9 cellular contexts compared by ENCODE assay signal in genomic region chr7:48299580-48300169, GRCh38.
A peak's percentile ranks its signal among the peaks of the same experiment; 100 is the strongest.
DNase-seq lines count a peak whose midpoint lies in the region; ATAC-seq, FAIRE-seq and TF ChIP-seq lines count a peak whose summit lies in the region.
"Had no signal": no experiment of that assay in that cellular context is flagged by ENCODE, and none has a peak within 500 bp of the region (broad histone marks: within the 10 kb centered on the region; RNA-seq: fewer than 3 reads in every experiment).

No MANE protein-coding gene starts in this region.

- H3K4me3 Mint-ChIP-seq in stimulated activated memory B cell treated with anti-CD40 and anti-IgM and Interleukin-4, amounts not matched to agents 10 μg/mL and 1 μg/mL and 100 μg/mL, for 72 hours = no peak overlapping the region
- H3K4me3 Mint-ChIP-seq: naive thymus-derived CD8-positive, alpha-beta T cell had no signal

- 1% methylated on average over 4 of the region's 4 CpGs for WGBS in HepG2 (ENCODE audit: low lambda C conversion rate)

- H3K27ac Mint-ChIP-seq in stimulated activated memory B cell treated with anti-CD40 and anti-IgM and Interleukin-4, amounts not matched to agents 10 μg/mL and 1 μg/mL and 100 μg/mL, for 72 hours = no peak overlapping the region
- H3K27ac Mint-ChIP-seq: naive thymus-derived CD8-positive, alpha-beta T cell had no signal

- H3K9me3 ChIP-seq in HAP-1 = no peaks in the 10 kb centered on the region
- no peaks in the 10 kb centered on the region for H3K9me3 ChIP-seq in Karpas-422 (ENCODE audit: low read length)
- no peaks in the 10 kb centered on the region for H3K9me3 ChIP-seq in HepG2 (ENCODE audit: low read length)

- H3K4me3 ChIP-seq in HAP-1 = no peak overlapping the region
- no peak overlapping the region for H3K4me3 ChIP-seq in Karpas-422 (ENCODE audit: low read length)
- no peak overlapping the region for H3K4me3 ChIP-seq in HepG2 (replicated peaks in 1 of 3; ENCODE audit: insufficient read depth in 1 of 3, low read depth in 2 of 3, low read length in 3 of 3)

- peaks cover 3% of the 10 kb centered on the region; the same call in 1 of the 2 replicates for H3K4me1 ChIP-seq in HAP-1
- no peaks in the 10 kb centered on the region for H3K4me1 ChIP-seq in Karpas-422 (ENCODE audit: low read length)
- no peaks in the 10 kb centered on the region for H3K4me1 ChIP-seq in HepG2 (ENCODE audit: insufficient read depth, low read length)

- peak; percentile 38; the same call in 1 of the 2 replicates for TF ChIP-seq RAD21 in HepG2 (CRISPR knock-in tag; IDR thresholded peaks at IDR 0.05)

- peak; percentile 79 for TF ChIP-seq CTCF in HepG2 (CRISPR knock-in tag; IDR thresholded peaks at IDR 0.05)

- no peak overlapping the region for H3K4me2 ChIP-seq in Karpas-422 (ENCODE audit: low read depth, low read length, poor library complexity, severe bottlenecking)
- no peak overlapping the region for H3K4me2 ChIP-seq in HepG2 (ENCODE audit: low read depth, low read length)

- ATAC-seq in HepG2 = peak; percentile 98
- ATAC-seq in stimulated activated memory B cell treated with anti-CD40 and anti-IgM and Interleukin-4, amounts not matched to agents 10 μg/mL and 1 μg/mL and 100 μg/mL, for 72 hours = peak; percentile 64
- ATAC-seq: naive thymus-derived CD8-positive, alpha-beta T cell had no signal

- peaks cover 3% of the 10 kb centered on the region for H3K9me3 Mint-ChIP-seq in stimulated activated memory B cell treated with anti-CD40 and anti-IgM and Interleukin-4, amounts not matched to agents 10 μg/mL and 1 μg/mL and 100 μg/mL, for 72 hours
- H3K9me3 Mint-ChIP-seq: naive thymus-derived CD8-positive, alpha-beta T cell had no signal

- peak; percentile 37 for DNase-seq in activated T-cell treated with anti-CD3 and anti-CD28 coated beads for 24 hours (ENCODE audit: low read depth)
- no peak for DNase-seq in activated T-cell treated with anti-CD3 and anti-CD28 coated beads, Interleukin-2, amount 50 U/mL, for 1 hour
- DNase-seq in HAP-1 (ENCODE audit: low spot score in 2 of 2) = peak; percentile 62 to 83
- peak; percentile 83 for DNase-seq in Karpas-422
- peak; percentile 67 to 71 for DNase-seq in SHP77 (lab: John Stamatoyannopoulos, UW)
- peak; percentile 59 for DNase-seq in dedifferentiated amniotic fluid mesenchymal stem cell (ENCODE audit: extremely low spot score)
- peak; percentile 47 for DNase-seq in HepG2 (ENCODE audit: low spot score)

- CTCF ChIA-PET in HepG2 (lab: Yijun Ruan, JAX; ENCODE audit: low intra/inter-chr PET ratio, low total read pairs) = interaction anchor here (1.3 to 1.7 kb wide), 2 partner anchors 575 to 1553 kb away, joined by 3 to 6 read pairs; no protein-coding TSS in a partner anchor

- H3K4me1 Mint-ChIP-seq in stimulated activated memory B cell treated with anti-CD40 and anti-IgM and Interleukin-4, amounts not matched to agents 10 μg/mL and 1 μg/mL and 100 μg/mL, for 72 hours = no peaks in the 10 kb centered on the region
- H3K4me1 Mint-ChIP-seq: naive thymus-derived CD8-positive, alpha-beta T cell had no signal

- POLR2A ChIA-PET in HepG2 (lab: Yijun Ruan, JAX) = no interaction called here

- BruUV-seq in HepG2 (replicated peaks; lab: Mats Ljungman, UMichigan) = no TSS peak

- H3K36me3 ChIP-seq in HAP-1 (replicated peaks) (no peaks in the 10 kb centered on the region), Karpas-422 (ENCODE audit: insufficient read depth, low read length) (no peaks in the 10 kb centered on the region), HepG2 (replicated peaks in 1 of 2; ENCODE audit: control insufficient read depth in 1 of 2, insufficient read depth in 2 of 2, low read length in 2 of 2) (no peaks in the 10 kb centered on the region)

- peaks cover 7% of the 10 kb centered on the region for H3K27me3 Mint-ChIP-seq in stimulated activated memory B cell treated with anti-CD40 and anti-IgM and Interleukin-4, amounts not matched to agents 10 μg/mL and 1 μg/mL and 100 μg/mL, for 72 hours

- no peaks in the 10 kb centered on the region for H4K20me1 ChIP-seq in Karpas-422 (ENCODE audit: insufficient read depth, low read depth, low read length)
- no peaks in the 10 kb centered on the region for H4K20me1 ChIP-seq in HepG2 (ENCODE audit: insufficient read depth, low read length)

- TF ChIP-seq EP300 in HepG2 (IDR thresholded peaks at IDR 0.05; ENCODE audit: low read depth in 2 of 2, low read length in 2 of 2) (no peak), HepG2 (CRISPR knock-in tag; IDR thresholded peaks at IDR 0.05; ENCODE audit: borderline replicate concordance) (no peak)

- H3K79me2 ChIP-seq in Karpas-422 (ENCODE audit: low read length) = no peaks in the 10 kb centered on the region
- no peaks in the 10 kb centered on the region for H3K79me2 ChIP-seq in HepG2 (ENCODE audit: insufficient read depth, low read length)

- FAIRE-seq in HepG2 (lab: Jason Lieb, UNC) = peak; percentile 79

- TF ChIP-seq POLR2A in HepG2 (IDR thresholded peaks at IDR 0.05; ENCODE audit: insufficient read depth in 1 of 2, low read depth in 2 of 2, low read length in 2 of 2) = no peak

- H3K9ac ChIP-seq in Karpas-422 (ENCODE audit: low read length) (no peak overlapping the region), HepG2 (ENCODE audit: insufficient read depth, low read depth, low read length) (no peak overlapping the region)

- in situ Hi-C loops in HAP-1 (cut with MboI; ENCODE audit: low sequenced_read_pairs) = no loop called here
- in situ Hi-C loops in HepG2 (cut with HindIII; ENCODE audit: extremely low pct_ligation_motif_present, low pct_unique_long_range_greater_than_20kb) = loop anchor here (25.0 kb wide), 1 partner anchor 1538 kb away; no protein-coding TSS in a partner anchor

- H3K27me3 ChIP-seq in HAP-1 (ENCODE audit: low read depth) (no peaks in the 10 kb centered on the region), Karpas-422 (ENCODE audit: low read length) (no peaks in the 10 kb centered on the region), HepG2 (ENCODE audit: control insufficient read depth in 1 of 2, insufficient read depth in 2 of 2, low read length in 2 of 2) (no peaks in the 10 kb centered on the region)

- H3K36me3 Mint-ChIP-seq in stimulated activated memory B cell treated with anti-CD40 and anti-IgM and Interleukin-4, amounts not matched to agents 10 μg/mL and 1 μg/mL and 100 μg/mL, for 72 hours = no peaks in the 10 kb centered on the region
- H3K36me3 Mint-ChIP-seq: naive thymus-derived CD8-positive, alpha-beta T cell had no signal

- intact Hi-C loops in HepG2 (cut with micrococcal nuclease; ENCODE audit: unreplicated experiment) = loop anchor here (5.0 kb wide), 1 partner anchor 868 kb away; no protein-coding TSS in a partner anchor

- H3K9me2 ChIP-seq in Karpas-422 (replicated peaks; ENCODE audit: insufficient read depth, low read length) = no peaks in the 10 kb centered on the region

- H2AFZ ChIP-seq in Karpas-422 (ENCODE audit: low read length) (no peak overlapping the region), HepG2 (ENCODE audit: low read length) (no peak overlapping the region)

- no peak overlapping the region for H3K27ac ChIP-seq in Karpas-422 (ENCODE audit: low read length)
- H3K27ac ChIP-seq in HepG2 (ENCODE audit: extremely low read length, insufficient read depth, low read length) = no peak overlapping the region

TF ChIP-seq in HepG2, 621 proteins besides CTCF, POLR2A, EP300 and RAD21:
- TF ChIP-seq REXO4 (CRISPR knock-in tag; IDR thresholded peaks at IDR 0.05; ENCODE audit: borderline replicate concordance) (no peak), STAG1 (CRISPR knock-in tag; IDR thresholded peaks at IDR 0.05) (peak; percentile 87), RFX1 (IDR thresholded peaks at IDR 0.05) (no peak), ZNF121 (CRISPR knock-in tag; IDR thresholded peaks at IDR 0.05) (no peak), SMC3 (IDR thresholded peaks at IDR 0.05; ENCODE audit: low read length) (peak; percentile 79), XRCC5 (optimal IDR thresholded peaks at IDR 0.05; ENCODE audit: low read length) (no peak), NFE2L1 (CRISPR knock-in tag; IDR thresholded peaks at IDR 0.05; ENCODE audit: borderline replicate concordance) (no peak), ZNF414 (CRISPR knock-in tag; IDR thresholded peaks at IDR 0.05) (no peak), KLF13 (CRISPR knock-in tag; IDR thresholded peaks at IDR 0.05) (no peak)
